11 cellular contexts compared by ENCODE assay signal in genomic region chr12:57491393-57492280, GRCh38. TPM values are rescaled to one million over a fixed set of nuclear protein-coding genes. Genes with fewer than 3 reads are reported as not detected.
A peak's percentile ranks its signal among the peaks of the same experiment; 100 is the strongest.
DNase-seq lines count a peak whose midpoint lies in the region; ATAC-seq and TF ChIP-seq lines count a peak whose summit lies in the region.
"Had no signal": no experiment of that assay in that cellular context is flagged by ENCODE, and none has a peak within 500 bp of the region (broad histone marks: within the 10 kb centered on the region; RNA-seq: fewer than 3 reads in every experiment).

No MANE protein-coding gene starts in this region.

- peaks cover 35% of the 10 kb centered on the region for H3K36me3 ChIP-seq in CD4-positive, CD25-positive, alpha-beta regulatory T cell (ENCODE audit: control insufficient read depth, insufficient read depth, low read length)

- H3K9me3 Mint-ChIP-seq in CD4-positive, CD25-positive, alpha-beta regulatory T cell, result no peaks in the 10 kb centered on the region

- TF ChIP-seq CTCF in GM12865 (IDR thresholded peaks at IDR 0.05; ENCODE audit: insufficient read depth, low read depth, low read length, missing control alignments) (peak; percentile 13), fibroblast of pulmonary artery (IDR thresholded peaks at IDR 0.05; ENCODE audit: low read length, missing control alignments) (peak; percentile 26)

- no peak overlapping the region for H3K4me3 ChIP-seq in CD4-positive, CD25-positive, alpha-beta regulatory T cell (ENCODE audit: low read depth, low read length)
- H3K4me3 ChIP-seq in GM12865 (ENCODE audit: low read depth, low read length), result no peak overlapping the region
- no peak overlapping the region for H3K4me3 ChIP-seq in fibroblast of pulmonary artery (replicated peaks; ENCODE audit: low read depth, low read length)
- H3K4me3 ChIP-seq: heart left ventricle had no signal

- peak overlapping the region; percentile 2 to 96 (median 88) for H3K27ac Mint-ChIP-seq in CD4-positive, CD25-positive, alpha-beta regulatory T cell

- H3K27ac ChIP-seq in CD4-positive, CD25-positive, alpha-beta regulatory T cell (ENCODE audit: insufficient read depth, low read length, poor library complexity, severe bottlenecking), result no peak overlapping the region
- H3K27ac ChIP-seq: heart left ventricle had no signal

- H3K9me3 ChIP-seq in CD4-positive, CD25-positive, alpha-beta regulatory T cell (ENCODE audit: control insufficient read depth in 2 of 2, low read length in 2 of 2), result no peaks in the 10 kb centered on the region
- H3K9me3 ChIP-seq: heart left ventricle had no signal

- DNase-seq in CD4-positive, CD25-positive, alpha-beta regulatory T cell, result peak in 1 of 3 donors; percentile 32
- DNase-seq in GM12865 (ENCODE audit: low read depth), result peak; percentile 31
- peak; percentile 50 for DNase-seq in SK-MEL-5 (ENCODE audit: low read depth, low spot score)
- DNase-seq in fibroblast of pulmonary artery (ENCODE audit: low read depth), result no peak
- no peak for DNase-seq in mesenteric fat pad (ENCODE audit: low spot score)
- DNase-seq in NCI-H446 (lab: John Stamatoyannopoulos, UW), result no peak
- no peak for DNase-seq in medulla oblongata (ENCODE audit: extremely low spot score)
- DNase-seq: heart left ventricle, Right ventricle myocardium superior had no signal

- H3K27me3 ChIP-seq in CD4-positive, CD25-positive, alpha-beta regulatory T cell (ENCODE audit: control insufficient read depth, insufficient read depth, low read length), result no peaks in the 10 kb centered on the region
- H3K27me3 ChIP-seq: heart left ventricle had no signal

- peak overlapping the region in 3 of 4 donors; percentile 7 to 59 (median 8) for H3K4me3 Mint-ChIP-seq in CD4-positive, CD25-positive, alpha-beta regulatory T cell

- peaks cover 4% of the 10 kb centered on the region for H3K27me3 Mint-ChIP-seq in CD4-positive, CD25-positive, alpha-beta regulatory T cell

- peaks cover 11 to 32% (median 24%) of the 10 kb centered on the region in 4 donors for H3K4me1 Mint-ChIP-seq in CD4-positive, CD25-positive, alpha-beta regulatory T cell

- peaks cover 20% of the 10 kb centered on the region for H3K4me1 ChIP-seq in CD4-positive, CD25-positive, alpha-beta regulatory T cell (ENCODE audit: control insufficient read depth, insufficient read depth, low read length, poor library complexity, severe bottlenecking)

- H3K36me3 Mint-ChIP-seq in CD4-positive, CD25-positive, alpha-beta regulatory T cell, result peaks cover 24% of the 10 kb centered on the region

- no peak for ATAC-seq in CD4-positive, CD25-positive, alpha-beta regulatory T cell (ENCODE audit: low read depth in 2 of 2)
- no peak for ATAC-seq in GM19467 (IDR thresholded peaks at IDR 0.05; ENCODE audit: unreplicated experiment)
- ATAC-seq: heart left ventricle had no signal

- in situ Hi-C loops in SK-MEL-5 (cut with HindIII; ENCODE audit: low pct_unique_long_range_greater_than_20kb, low sequenced_read_pairs), result no loop called here

RNA-seq across cellular contexts. Expression of gene MARS1, which starts 3.8 kb away (rescaled TPM):
- total RNA-seq in CD4-positive, CD25-positive, alpha-beta regulatory T cell, result 219 TPM
- polyA plus RNA-seq in CD4-positive, CD25-positive, alpha-beta regulatory T cell, result 10 to 100 TPM; 71.9 to 89.4 (median 80.1) TPM
- total RNA-seq in SK-MEL-5 (2014; rRNA removed; shearing (Covaris generic)), result 148 and 151 TPM in 2 replicates
- polyA plus RNA-seq in SK-MEL-5 (2015; cell fraction: cytosol; rRNA removed), result 271 and 283 TPM in 2 replicates
- 1,119 and 1,343 TPM in 2 replicates for polyA plus RNA-seq in SK-MEL-5 (2015; cell fraction: nucleus; rRNA removed)
- 145 TPM for total RNA-seq in mesenteric fat pad

RNA-seq across cellular contexts. Expression of gene ARHGAP9, which starts 12.0 kb away (rescaled TPM):
- total RNA-seq in CD4-positive, CD25-positive, alpha-beta regulatory T cell, result 403 TPM
- 100 to 1,000 TPM; 173 to 192 (median 182) TPM for polyA plus RNA-seq in CD4-positive, CD25-positive, alpha-beta regulatory T cell
- not detected in 2 replicates for total RNA-seq in SK-MEL-5 (2014; rRNA removed; shearing (Covaris generic))
- polyA plus RNA-seq in SK-MEL-5 (2015; cell fraction: cytosol; rRNA removed), result 0.38 TPM in 1 of 2 replicates, not detected in the other
- polyA plus RNA-seq in SK-MEL-5 (2015; cell fraction: nucleus; rRNA removed), result 0.14 and 1.1 TPM in 2 replicates
- total RNA-seq in mesenteric fat pad, result 26.5 TPM
- total RNA-seq: H4 had no signal

RNA-seq across cellular contexts. Expression of gene DDIT3, which starts 28.7 kb away (rescaled TPM):
- 159 TPM for total RNA-seq in CD4-positive, CD25-positive, alpha-beta regulatory T cell
- 10 to 100 TPM; 17.8 to 25.3 (median 20.9) TPM for polyA plus RNA-seq in CD4-positive, CD25-positive, alpha-beta regulatory T cell
- 103 and 117 TPM in 2 replicates for total RNA-seq in SK-MEL-5 (2014; rRNA removed; shearing (Covaris generic))
- 66.0 and 67.8 TPM in 2 replicates for polyA plus RNA-seq in SK-MEL-5 (2015; cell fraction: cytosol; rRNA removed)
- 312 and 378 TPM in 2 replicates for polyA plus RNA-seq in SK-MEL-5 (2015; cell fraction: nucleus; rRNA removed)
- total RNA-seq in mesenteric fat pad, result 32.2 TPM

RNA-seq across cellular contexts. Expression of gene MBD6, which starts 31.0 kb away (rescaled TPM):
- 104 TPM for total RNA-seq in CD4-positive, CD25-positive, alpha-beta regulatory T cell
- 1 to 10 TPM; 1.8 to 3.0 (median 2.3) TPM for polyA plus RNA-seq in CD4-positive, CD25-positive, alpha-beta regulatory T cell
- 6.6 and 6.8 TPM in 2 replicates for total RNA-seq in SK-MEL-5 (2014; rRNA removed; shearing (Covaris generic))
- polyA plus RNA-seq in SK-MEL-5 (2015; cell fraction: cytosol; rRNA removed), result 51.0 and 64.4 TPM in 2 replicates
- 66.5 and 79.7 TPM in 2 replicates for polyA plus RNA-seq in SK-MEL-5 (2015; cell fraction: nucleus; rRNA removed)
- total RNA-seq in mesenteric fat pad, result 66.0 TPM

RNA-seq across cellular contexts. Expression of gene GLI1, which starts 32.1 kb away (rescaled TPM):
- total RNA-seq in CD4-positive, CD25-positive, alpha-beta regulatory T cell, result 0.47 TPM
- polyA plus RNA-seq in CD4-positive, CD25-positive, alpha-beta regulatory T cell, result under 1 TPM in 3 of 4 donors, not detected in 1; 0.07 to 0.23 (median 0.13) TPM
- 0.16 and 1.9 TPM in 2 replicates for total RNA-seq in SK-MEL-5 (2014; rRNA removed; shearing (Covaris generic))
- 0.07 and 0.16 TPM in 2 replicates for polyA plus RNA-seq in SK-MEL-5 (2015; cell fraction: cytosol; rRNA removed)
- polyA plus RNA-seq in SK-MEL-5 (2015; cell fraction: nucleus; rRNA removed), result 1.8 and 6.6 TPM in 2 replicates
- 0.13 TPM for total RNA-seq in mesenteric fat pad

Comparison
In these comparisons a context has a peak if more than half of its experiments do, and no peak if none do; other contexts are left out.
1. DNase-seq: peak in GM12865 (single experiment) and SK-MEL-5 (single experiment); none in fibroblast of pulmonary artery (single experiment), mesenteric fat pad (single experiment), NCI-H446 (0 of 2) and medulla oblongata (single experiment).
2. RNA of gene ARHGAP9, which starts 12.0 kb away (total RNA-seq): 403 TPM in CD4-positive, CD25-positive, alpha-beta regulatory T cell (single experiment) and 26.5 TPM in mesenteric fat pad (single experiment); not detected in SK-MEL-5; every median in the first group is over 10 times any median in the second.